ENCODE assay signal across 8 cellular contexts in genomic region chr20:13995086-13995665, GRCh38. TPM values are rescaled to one million over a fixed set of nuclear protein-coding genes. Genes with fewer than 3 reads are reported as not detected.
DNase-seq lines count a peak whose midpoint lies in the region; ATAC-seq and TF ChIP-seq lines count a peak whose summit lies in the region.

Gene MACROD2 (plus strand): TSS chr20:13995516.

- no peaks in the 10 kb centered on the region for H3K4me1 ChIP-seq in muscle layer of colon (ENCODE audit: insufficient read depth, low read length)

- H3K9ac ChIP-seq in muscle layer of colon (ENCODE audit: low read length): peak within 1 kb of the TSS; percentile 14

- POLR2A ChIA-PET in BJ (lab: Charles Lee): interaction anchor here (0.7 kb wide), 1 partner anchor 16 kb away, joined by 4 read pairs; no protein-coding TSS in a partner anchor

- DNase-seq in BJ (ENCODE audit: low read depth) (peak; percentile 54), NCI-H510A treated with DMSO at 0.1 percent for 48 hours (lab: John Stamatoyannopoulos, UW) (peak; percentile 97), activated T-cell treated with anti-CD3 and anti-CD28 coated beads for 24 hours (ENCODE audit: low read depth) (peak; percentile 28), fibroblast of peridontal ligament (ENCODE audit: extremely low read depth) (peak; percentile 60)
- peak; percentile 4 for DNase-seq in stimulated activated CD8-positive, alpha-beta memory T cell treated with anti-CD3 and anti-CD28 coated beads, Interleukin-7, amount 100 ng/mL, for 24 hours (ENCODE audit: low read depth)

- no peaks in the 10 kb centered on the region for H3K27me3 ChIP-seq in BJ (ENCODE audit: control insufficient read depth, insufficient read depth, low read length)
- H3K27me3 ChIP-seq in muscle layer of colon (ENCODE audit: control insufficient read depth in 1 of 2, insufficient read depth in 2 of 2, low read length in 2 of 2): no peaks in the 10 kb centered on the region

- no peaks in the 10 kb centered on the region for H3K36me3 ChIP-seq in BJ (ENCODE audit: control insufficient read depth, insufficient read depth, low read length)
- no peaks in the 10 kb centered on the region for H3K36me3 ChIP-seq in muscle layer of colon (ENCODE audit: insufficient read depth, low read length)

- H3K27ac ChIP-seq in muscle layer of colon (ENCODE audit: low read depth, low read length): peak within 1 kb of the TSS; percentile 39

- H3K9me3 ChIP-seq in muscle layer of colon (ENCODE audit: low read length): no peaks in the 10 kb centered on the region

- CTCF ChIA-PET in BJ (lab: Yijun Ruan, JAX): no interaction called here

- ATAC-seq in HG02981 (IDR thresholded peaks at IDR 0.05; ENCODE audit: unreplicated experiment) (peak; percentile 82), HG03521 (IDR thresholded peaks at IDR 0.05; ENCODE audit: unreplicated experiment) (no peak)

- peak within 1 kb of the TSS; percentile 70 for H3K4me3 ChIP-seq in BJ (ENCODE audit: low read depth, low read length)
- peak within 1 kb of the TSS; percentile 60 to 77 for H3K4me3 ChIP-seq in muscle layer of colon (ENCODE audit: low read depth in 1 of 2, low read length in 2 of 2)

- peak; percentile 15; the same call in 1 of the 2 replicates for TF ChIP-seq CTCF in BJ (IDR thresholded peaks at IDR 0.05; ENCODE audit: insufficient read depth, low read depth, low read length)

RNA-seq across cellular contexts. Expression of gene MACROD2, which starts in this region (rescaled TPM):
- 0.47 and 1.3 TPM in 2 replicates for polyA plus RNA-seq in BJ (2011; rRNA removed)
- polyA minus RNA-seq in BJ (2011; rRNA and poly(A)+ RNA removed): 2.2 and 3.9 TPM in 2 replicates

Comparison
In these comparisons a context has a peak if more than half of its experiments do, and no peak if none do; other contexts are left out.
1. DNase-seq: peak in every context shown above with its lines; median percentile 97 in NCI-H510A treated with DMSO at 0.1 percent for 48 hours; 60 in fibroblast of peridontal ligament; 54 in BJ; 28 in activated T-cell treated with anti-CD3 and anti-CD28 coated beads for 24 hours; 4 in stimulated activated CD8-positive, alpha-beta memory T cell treated with anti-CD3 and anti-CD28 coated beads, Interleukin-7, amount 100 ng/mL, for 24 hours.